36 cellular contexts compared by ENCODE assay signal in the genomic region with DNA sequence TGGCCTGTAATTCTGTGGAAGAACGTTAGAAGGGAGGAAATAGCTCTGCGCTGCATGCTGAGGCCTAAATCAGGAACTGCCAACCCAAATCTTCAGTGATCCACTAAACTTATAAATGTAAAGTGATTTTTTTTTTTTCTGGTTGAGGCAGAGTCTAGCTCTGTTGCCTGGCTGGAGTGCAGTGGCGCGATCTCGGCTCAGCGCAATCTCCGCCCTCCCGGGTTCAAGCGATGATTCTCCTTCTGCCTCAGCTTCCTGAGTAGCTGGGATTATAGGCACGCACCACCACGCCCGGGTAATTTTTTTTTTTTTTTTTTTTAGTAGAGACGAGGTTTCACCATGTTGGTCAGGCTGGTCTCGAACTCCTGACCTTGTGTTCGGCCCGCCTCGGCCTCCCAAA.
"Had no signal": no experiment of that assay in that cellular context is flagged by ENCODE, and none has a peak within 500 bp of the region (broad histone marks: within the 10 kb centered on the region; RNA-seq: fewer than 3 reads in every experiment).

No MANE protein-coding gene starts in this region.

- H3K4me1 ChIP-seq: adrenal gland, ascending aorta, body of pancreas, breast epithelium had no signal

- H3K9me3 Mint-ChIP-seq: activated naive CD4-positive, alpha-beta T cell treated with anti-CD3 and anti-CD28 coated beads, Interleukin-2, amount 10 ng/mL, durations not matched to agents 7 days and 5 days; activated naive CD8-positive, alpha-beta T cell treated with anti-CD3 and anti-CD28 coated beads, Interleukin-2, amount 50 U/mL, for 24 hours; activated T-cell treated with anti-CD3 and anti-CD28 coated beads, Interleukin-2, amount 50 U/mL, for 24 hours; activated T-cell treated with anti-CD3 and anti-CD28 coated beads, Interleukin-2, amount 50 U/mL, for 4 hours; activated T-helper 1 cell treated with anti-CD3 and anti-CD28 coated beads, Interleukin-12 subunit alpha, Interleukin-12 subunit beta, Interleukin-2, Interleukin-4 antibody, amounts not matched to agents 30 ng/mL and 10 ng/mL and 1 ng/mL, durations not matched to agents 14 hours and 24 hours and 36 hours; activated T-helper 17 cell treated with anti-CD3 and anti-CD28 coated beads, Interleukin-2, amount 50 U/mL, for 72 hours; brain had no signal

- H3K27me3 ChIP-seq: adrenal gland, ascending aorta, body of pancreas, brain microvascular endothelial cell, breast epithelium, cardiac muscle cell had no signal

- H3K36me3 Mint-ChIP-seq: activated naive CD4-positive, alpha-beta T cell treated with anti-CD3 and anti-CD28 coated beads, Interleukin-2, amount 10 ng/mL, durations not matched to agents 7 days and 5 days; activated naive CD4-positive, alpha-beta T cell treated with anti-CD3 and anti-CD28 coated beads, Interleukin-2, amount 50 U/mL, for 24 hours; activated naive CD4-positive, alpha-beta T cell treated with anti-CD3 and anti-CD28 coated beads, Interleukin-2, amount 50 U/mL, for 72 hours; activated naive CD8-positive, alpha-beta T cell; activated naive CD8-positive, alpha-beta T cell treated with anti-CD3 and anti-CD28 coated beads for 36 hours; activated naive CD8-positive, alpha-beta T cell treated with anti-CD3 and anti-CD28 coated beads, Interleukin-2, amount 10 ng/mL, durations not matched to agents 7 days and 5 days; brain had no signal

- H3K27ac ChIP-seq: adrenal gland, ascending aorta, body of pancreas, brain microvascular endothelial cell, breast epithelium, cardiac muscle cell had no signal

- H3K27me3 Mint-ChIP-seq: activated naive CD4-positive, alpha-beta T cell treated with anti-CD3 and anti-CD28 coated beads, Interleukin-2, amount 10 ng/mL, durations not matched to agents 7 days and 5 days; activated naive CD4-positive, alpha-beta T cell treated with anti-CD3 and anti-CD28 coated beads, Interleukin-2, amount 50 U/mL, for 24 hours; activated naive CD8-positive, alpha-beta T cell; activated naive CD8-positive, alpha-beta T cell treated with anti-CD3 and anti-CD28 coated beads for 36 hours; activated naive CD8-positive, alpha-beta T cell treated with anti-CD3 and anti-CD28 coated beads, Interleukin-2, amount 10 ng/mL, durations not matched to agents 7 days and 5 days; activated naive CD8-positive, alpha-beta T cell treated with anti-CD3 and anti-CD28 coated beads, Interleukin-2, amount 50 U/mL, for 24 hours; activated T-cell treated with anti-CD3 and anti-CD28 coated beads, Interleukin-2, amount 50 U/mL, for 24 hours; activated T-helper 17 cell treated with anti-CD3 and anti-CD28 coated beads, Interleukin-2, amount 50 U/mL, for 72 hours; brain; central memory CD8-positive, alpha-beta T cell had no signal

- H3K4me3 Mint-ChIP-seq: activated naive CD4-positive, alpha-beta T cell treated with anti-CD3 and anti-CD28 coated beads for 36 hours; activated naive CD4-positive, alpha-beta T cell treated with anti-CD3 and anti-CD28 coated beads, Interleukin-2, amount 10 ng/mL, durations not matched to agents 7 days and 5 days; activated naive CD4-positive, alpha-beta T cell treated with anti-CD3 and anti-CD28 coated beads, Interleukin-2, amount 50 U/mL, for 24 hours; activated naive CD8-positive, alpha-beta T cell; activated naive CD8-positive, alpha-beta T cell treated with anti-CD3 and anti-CD28 coated beads for 36 hours; activated naive CD8-positive, alpha-beta T cell treated with anti-CD3 and anti-CD28 coated beads, Interleukin-2, amount 10 ng/mL, durations not matched to agents 7 days and 5 days; activated naive CD8-positive, alpha-beta T cell treated with anti-CD3 and anti-CD28 coated beads, Interleukin-2, amount 50 U/mL, for 24 hours; activated T-cell treated with anti-CD3 and anti-CD28 coated beads, Interleukin-2, amount 50 U/mL, for 24 hours; activated T-cell treated with anti-CD3 and anti-CD28 coated beads, Interleukin-2, amount 50 U/mL, for 4 hours; activated T-cell treated with anti-CD3 and anti-CD28 coated beads, Interleukin-2, amount 50 U/mL, for 72 hours; activated T-helper 1 cell treated with anti-CD3 and anti-CD28 coated beads, Interleukin-12 subunit alpha, Interleukin-12 subunit beta, Interleukin-2, Interleukin-4 antibody, amounts not matched to agents 30 ng/mL and 10 ng/mL and 1 ng/mL, durations not matched to agents 14 hours and 24 hours and 36 hours; activated T-helper 17 cell treated with anti-CD3 and anti-CD28 coated beads, Interleukin-2, amount 50 U/mL, for 72 hours; brain; central memory CD8-positive, alpha-beta T cell had no signal

- DNase-seq: activated effector memory CD4-positive, alpha-beta T cell treated with anti-CD3 and anti-CD28 coated beads, Interleukin-2, amount 50 U/mL, for 16 hours; activated effector memory CD4-positive, alpha-beta T cell treated with Interleukin-2 at 50 U/mL for 16 hours; activated gamma-delta T cell; activated gamma-delta T cell treated with Interleukin-2 at 50 U/mL for 16 hours; activated naive CD4-positive, alpha-beta T cell; activated naive CD4-positive, alpha-beta T cell treated with anti-CD3 and anti-CD28 coated beads for 36 hours; activated naive CD4-positive, alpha-beta T cell treated with anti-CD3 and anti-CD28 coated beads, Interleukin-2, amount 10 ng/mL, durations not matched to agents 7 days and 5 days; activated naive CD4-positive, alpha-beta T cell treated with anti-CD3 and anti-CD28 coated beads, Interleukin-2, amount 50 U/mL, for 16 hours; activated naive CD4-positive, alpha-beta T cell treated with Interleukin-2 at 50 U/mL for 16 hours; activated naive CD8-positive, alpha-beta T cell treated with anti-CD3 and anti-CD28 coated beads for 36 hours; activated naive CD8-positive, alpha-beta T cell treated with anti-CD3 and anti-CD28 coated beads, Interleukin-2, amount 10 ng/mL, durations not matched to agents 7 days and 5 days; activated naive CD8-positive, alpha-beta T cell treated with anti-CD3 and anti-CD28 coated beads, Interleukin-2, amount 50 U/mL, for 24 hours; activated T-cell treated with anti-CD3 and anti-CD28 coated beads, Interleukin-2, amount 50 U/mL, for 1 hour; activated T-cell treated with anti-CD3 and anti-CD28 coated beads, Interleukin-2, amount 50 U/mL, for 24 hours; activated T-cell treated with anti-CD3 and anti-CD28 coated beads, Interleukin-2, amount 50 U/mL, for 4 hours; activated T-cell treated with anti-CD3 and anti-CD28 coated beads, Interleukin-2, amount 50 U/mL, for 48 hours; activated T-cell treated with anti-CD3 and anti-CD28 coated beads, Interleukin-2, amount 50 U/mL, for 72 hours; adrenal gland; amniotic stem cell; amygdala; anterior cingulate cortex; body of pancreas; brain microvascular endothelial cell; central memory CD4-positive, alpha-beta T cell; cerebellar nuclear complex had no signal

- H3K4me1 Mint-ChIP-seq: activated naive CD4-positive, alpha-beta T cell treated with anti-CD3 and anti-CD28 coated beads, Interleukin-2, amount 10 ng/mL, durations not matched to agents 7 days and 5 days; activated naive CD4-positive, alpha-beta T cell treated with anti-CD3 and anti-CD28 coated beads, Interleukin-2, amount 50 U/mL, for 24 hours; activated naive CD8-positive, alpha-beta T cell treated with anti-CD3 and anti-CD28 coated beads for 36 hours; activated naive CD8-positive, alpha-beta T cell treated with anti-CD3 and anti-CD28 coated beads, Interleukin-2, amount 10 ng/mL, durations not matched to agents 7 days and 5 days; activated naive CD8-positive, alpha-beta T cell treated with anti-CD3 and anti-CD28 coated beads, Interleukin-2, amount 50 U/mL, for 24 hours; activated T-helper 17 cell treated with anti-CD3 and anti-CD28 coated beads, Interleukin-2, amount 50 U/mL, for 72 hours; brain; central memory CD8-positive, alpha-beta T cell had no signal

- H3K9me3 ChIP-seq: adrenal gland, ascending aorta, body of pancreas, breast epithelium had no signal

- H3K27ac Mint-ChIP-seq: activated naive CD4-positive, alpha-beta T cell treated with anti-CD3 and anti-CD28 coated beads for 36 hours; activated naive CD4-positive, alpha-beta T cell treated with anti-CD3 and anti-CD28 coated beads, Interleukin-2, amount 10 ng/mL, durations not matched to agents 7 days and 5 days; activated naive CD4-positive, alpha-beta T cell treated with anti-CD3 and anti-CD28 coated beads, Interleukin-2, amount 50 U/mL, for 24 hours; activated naive CD4-positive, alpha-beta T cell treated with anti-CD3 and anti-CD28 coated beads, Interleukin-2, amount 50 U/mL, for 72 hours; activated naive CD8-positive, alpha-beta T cell; activated naive CD8-positive, alpha-beta T cell treated with anti-CD3 and anti-CD28 coated beads for 36 hours; activated naive CD8-positive, alpha-beta T cell treated with anti-CD3 and anti-CD28 coated beads, Interleukin-2, amount 10 ng/mL, durations not matched to agents 7 days and 5 days; activated naive CD8-positive, alpha-beta T cell treated with anti-CD3 and anti-CD28 coated beads, Interleukin-2, amount 50 U/mL, for 24 hours; activated T-cell treated with anti-CD3 and anti-CD28 coated beads, Interleukin-2, amount 50 U/mL, for 24 hours; activated T-cell treated with anti-CD3 and anti-CD28 coated beads, Interleukin-2, amount 50 U/mL, for 72 hours; activated T-helper 1 cell treated with anti-CD3 and anti-CD28 coated beads, Interleukin-12 subunit alpha, Interleukin-12 subunit beta, Interleukin-2, Interleukin-4 antibody, amounts not matched to agents 30 ng/mL and 10 ng/mL and 1 ng/mL, durations not matched to agents 14 hours and 24 hours and 36 hours; activated T-helper 17 cell treated with anti-CD3 and anti-CD28 coated beads, Interleukin-2, amount 50 U/mL, for 72 hours; activated T-helper 2 cell treated with anti-CD3 and anti-CD28 coated beads, Interferon-gamma antibody, Interleukin-2, Interleukin-4, amounts not matched to agents 10 μg/mL and 5 μg/mL and 100 μg/mL, durations not matched to agents 14 hours and 24 hours and 36 hours; brain had no signal
